Comparison of ENCODE assay signal across 9 cellular contexts in the genomic region with DNA sequence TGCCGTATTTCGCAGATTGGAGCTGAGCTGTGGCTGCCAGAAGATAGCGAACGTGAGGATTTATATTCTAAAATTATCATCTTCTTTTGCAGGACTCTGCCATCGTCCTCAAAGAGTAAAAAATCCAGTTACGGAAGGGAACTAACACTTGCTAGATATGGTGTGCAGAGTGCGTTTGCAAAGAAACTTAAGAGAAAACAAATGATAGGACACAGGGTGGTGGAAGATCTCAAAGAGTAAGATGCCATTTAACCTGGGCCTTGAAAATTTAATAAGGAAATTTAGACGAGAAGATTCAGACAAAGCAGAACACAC. TPM values are rescaled to one million over a fixed set of nuclear protein-coding genes. Genes with fewer than 3 reads are reported as not detected.
A peak's percentile ranks its signal among the peaks of the same experiment; 100 is the strongest.
DNase-seq lines count a peak whose midpoint lies in the region; ATAC-seq, FAIRE-seq and TF ChIP-seq lines count a peak whose summit lies in the region.
"Had no signal": no experiment of that assay in that cellular context is flagged by ENCODE, and none has a peak within 500 bp of the region (broad histone marks: within the 10 kb centered on the region; RNA-seq: fewer than 3 reads in every experiment).

No MANE protein-coding gene starts in this region.

- no peak for TF ChIP-seq CTCF in neutrophil (IDR thresholded peaks at IDR 0.05)

- FAIRE-seq in H54 (lab: Jason Lieb, UNC), result no peak

- no peaks in the 10 kb centered on the region for H3K27me3 ChIP-seq in HUES64 (ENCODE audit: insufficient read depth, low read length)
- H3K27me3 ChIP-seq in ectodermal cell (ENCODE audit: control insufficient read depth, insufficient read depth, low read length, poor library complexity, severe bottlenecking), result no peaks in the 10 kb centered on the region
- H3K27me3 ChIP-seq in neutrophil, result no peaks in the 10 kb centered on the region

- H3K27ac ChIP-seq in HUES64 (ENCODE audit: low read depth, low read length) (peak overlapping the region; percentile 89), ectodermal cell (ENCODE audit: insufficient read depth, low read depth, low read length, poor library complexity, severe bottlenecking) (peak overlapping the region; percentile 63), neutrophil (peak overlapping the region; percentile 99)

- H3K9ac ChIP-seq in HUES64 (ENCODE audit: low read depth, low read length), result peak overlapping the region; percentile 91

- no peak for ATAC-seq in HG03139 (IDR thresholded peaks at IDR 0.05; ENCODE audit: unreplicated experiment)
- ATAC-seq in stimulated activated memory B cell treated with anti-CD40 and anti-IgM and Interleukin-4, amounts not matched to agents 10 μg/mL and 1 μg/mL and 100 μg/mL, for 72 hours, result no peak

- H3K4me1 Mint-ChIP-seq in stimulated activated memory B cell treated with anti-CD40 and anti-IgM and Interleukin-4, amounts not matched to agents 10 μg/mL and 1 μg/mL and 100 μg/mL, for 72 hours, result peaks cover 33% of the 10 kb centered on the region

- no peak overlapping the region for H3K27ac Mint-ChIP-seq in stimulated activated memory B cell treated with anti-CD40 and anti-IgM and Interleukin-4, amounts not matched to agents 10 μg/mL and 1 μg/mL and 100 μg/mL, for 72 hours
- H3K27ac Mint-ChIP-seq: stimulated activated naive CD8-positive, alpha-beta T cell treated with anti-CD3 and anti-CD28 coated beads, Interleukin-15, Interleukin-2, amounts not matched to agents 100 ng/mL and 50 ng/mL, for 24 hours had no signal

- DNase-seq in GM03348 (ENCODE audit: low spot score) (peak; percentile 3), D341Med (ENCODE audit: low spot score) (no peak), H54 (ENCODE audit: insufficient read length, low spot score) (no peak)

- TF ChIP-seq POLR2A in H54 (IDR thresholded peaks at IDR 0.05; ENCODE audit: low read depth, low read length), result no peak

- H3K27me3 Mint-ChIP-seq in stimulated activated memory B cell treated with anti-CD40 and anti-IgM and Interleukin-4, amounts not matched to agents 10 μg/mL and 1 μg/mL and 100 μg/mL, for 72 hours, result no peaks in the 10 kb centered on the region
- H3K27me3 Mint-ChIP-seq: stimulated activated naive CD8-positive, alpha-beta T cell treated with anti-CD3 and anti-CD28 coated beads, Interleukin-15, Interleukin-2, amounts not matched to agents 100 ng/mL and 50 ng/mL, for 24 hours had no signal

- H3K4me3 Mint-ChIP-seq in stimulated activated memory B cell treated with anti-CD40 and anti-IgM and Interleukin-4, amounts not matched to agents 10 μg/mL and 1 μg/mL and 100 μg/mL, for 72 hours, result no peak overlapping the region
- H3K4me3 Mint-ChIP-seq: stimulated activated naive CD8-positive, alpha-beta T cell treated with anti-CD3 and anti-CD28 coated beads, Interleukin-15, Interleukin-2, amounts not matched to agents 100 ng/mL and 50 ng/mL, for 24 hours had no signal

- H3K4me1 ChIP-seq in HUES64 (ENCODE audit: insufficient read depth, low read length) (peaks cover 17% of the 10 kb centered on the region), ectodermal cell (ENCODE audit: control insufficient read depth, insufficient read depth, low read length) (peaks cover 8% of the 10 kb centered on the region), neutrophil (ENCODE audit: control insufficient read depth in 1 of 2, insufficient read depth in 1 of 2, low read depth in 1 of 2, low read length in 1 of 2) (peaks cover 29 to 30% of the 10 kb centered on the region in 2 experiments)

- peak overlapping the region; percentile 75 for H3K4me3 ChIP-seq in HUES64 (ENCODE audit: low read length)
- peak overlapping the region; percentile 90 for H3K4me3 ChIP-seq in ectodermal cell (ENCODE audit: insufficient read depth, low read depth, low read length)
- H3K4me3 ChIP-seq in neutrophil (ENCODE audit: low read depth in 1 of 2, low read length in 1 of 2), result peak overlapping the region; percentile 79 to 87

- H3K36me3 ChIP-seq in HUES64 (ENCODE audit: insufficient read depth, low read length), result peaks cover 25% of the 10 kb centered on the region
- H3K36me3 ChIP-seq in ectodermal cell (ENCODE audit: control insufficient read depth, insufficient read depth, low read length), result peaks cover 7% of the 10 kb centered on the region
- peaks cover 2% of the 10 kb centered on the region for H3K36me3 ChIP-seq in neutrophil

- H3K36me3 Mint-ChIP-seq in stimulated activated memory B cell treated with anti-CD40 and anti-IgM and Interleukin-4, amounts not matched to agents 10 μg/mL and 1 μg/mL and 100 μg/mL, for 72 hours, result peaks cover 22% of the 10 kb centered on the region

- no peaks in the 10 kb centered on the region for H3K9me3 ChIP-seq in HUES64 (ENCODE audit: insufficient read depth, low read depth, low read length)
- H3K9me3 ChIP-seq in ectodermal cell (ENCODE audit: control insufficient read depth, low read length), result no peaks in the 10 kb centered on the region
- no peaks in the 10 kb centered on the region for H3K9me3 ChIP-seq in neutrophil

- WGBS in HUES64, result 2% methylated on average over 8 of the region's 8 CpGs
- WGBS in ectodermal cell, 2 experiments, result 2 to 3% methylated on average over 8 of the region's 8 CpGs

- no peaks in the 10 kb centered on the region for H3K9me3 Mint-ChIP-seq in stimulated activated memory B cell treated with anti-CD40 and anti-IgM and Interleukin-4, amounts not matched to agents 10 μg/mL and 1 μg/mL and 100 μg/mL, for 72 hours
- H3K9me3 Mint-ChIP-seq: stimulated activated naive CD8-positive, alpha-beta T cell treated with anti-CD3 and anti-CD28 coated beads, Interleukin-15, Interleukin-2, amounts not matched to agents 100 ng/mL and 50 ng/mL, for 24 hours had no signal

RNA-seq across cellular contexts. Expression of a gene that starts 0.6 kb away (rescaled TPM):
- 34.9 TPM for polyA plus RNA-seq in HUES64 (2013, experiment 1 of 2)
- polyA plus RNA-seq in HUES64 (2013, experiment 2 of 2), result 49.3 TPM
- polyA plus RNA-seq in ectodermal cell (2013, experiment 1 of 4), result 126 TPM
- polyA plus RNA-seq in ectodermal cell (2013, experiment 2 of 4), result 119 TPM
- polyA plus RNA-seq in ectodermal cell (2013, experiment 3 of 4), result 82.2 TPM
- polyA plus RNA-seq in ectodermal cell (2013, experiment 4 of 4), result 94.9 TPM

RNA-seq across cellular contexts. Expression of a gene that starts 0.8 kb away (rescaled TPM):
- polyA plus RNA-seq in HUES64 (2013, experiment 1 of 2), result 16.1 TPM
- 21.2 TPM for polyA plus RNA-seq in HUES64 (2013, experiment 2 of 2)
- 29.4 TPM for polyA plus RNA-seq in ectodermal cell (2013, experiment 1 of 4)
- polyA plus RNA-seq in ectodermal cell (2013, experiment 2 of 4), result 34.4 TPM
- polyA plus RNA-seq in ectodermal cell (2013, experiment 3 of 4), result 23.0 TPM
- 26.0 TPM for polyA plus RNA-seq in ectodermal cell (2013, experiment 4 of 4)
